ENCODE assay signal across 24 cellular contexts in genomic region chr2:117935954-117936353, GRCh38.
"Had no signal": no experiment of that assay in that cellular context is flagged by ENCODE, and none has a peak within 500 bp of the region (broad histone marks: within the 10 kb centered on the region; RNA-seq: fewer than 3 reads in every experiment).

No MANE protein-coding gene starts in this region.

- H3K9me3 ChIP-seq: esophagus muscularis mucosa, gastroesophageal sphincter, prostate gland, sigmoid colon, testis, transverse colon had no signal

- H3K27ac ChIP-seq: epithelial cell of prostate, esophagus muscularis mucosa, gastroesophageal sphincter, hepatocyte, parathyroid adenoma, prostate gland, sigmoid colon, skin epidermis, testis, transverse colon had no signal

- H3K27ac Mint-ChIP-seq: nephron; stimulated activated naive B cell treated with anti-CD40 and anti-IgM and Interleukin-4, amounts not matched to agents 10 μg/mL and 1 μg/mL and 100 μg/mL, for 72 hours; stimulated activated naive CD8-positive, alpha-beta T cell treated with anti-CD3 and anti-CD28 coated beads, Interleukin-15, amount 100 ng/mL, for 72 hours had no signal

- H3K9me3 Mint-ChIP-seq: nephron; stimulated activated naive B cell treated with anti-CD40 and anti-IgM and Interleukin-4, amounts not matched to agents 10 μg/mL and 1 μg/mL and 100 μg/mL, for 72 hours; stimulated activated naive CD8-positive, alpha-beta T cell treated with anti-CD3 and anti-CD28 coated beads, Interleukin-15, amount 100 ng/mL, for 72 hours had no signal

- H2AFZ ChIP-seq: hepatocyte, parathyroid adenoma had no signal

- ATAC-seq: gastroesophageal sphincter; left lobe of liver; stimulated activated naive B cell treated with anti-CD40 and anti-IgM and Interleukin-4, amounts not matched to agents 10 μg/mL and 1 μg/mL and 100 μg/mL, for 72 hours; stimulated activated naive CD8-positive, alpha-beta T cell treated with anti-CD3 and anti-CD28 coated beads, Interleukin-15, amount 100 ng/mL, for 72 hours had no signal

- H3K27me3 ChIP-seq: esophagus muscularis mucosa, gastroesophageal sphincter, hepatocyte, sigmoid colon, testis, transverse colon had no signal

- DNase-seq: central memory CD4-positive, alpha-beta T cell; cortex of kidney; effector memory CD4-positive, alpha-beta T cell; kidney glomerular epithelial cell; mesendoderm; naive B cell; retina; sigmoid colon; stimulated activated CD4-positive, alpha-beta T cell treated with anti-CD3 and anti-CD28 coated beads, Interleukin-2, amount 100 ng/mL, for 24 hours; stimulated activated CD4-positive, alpha-beta T cell treated with anti-CD3 and anti-CD28 coated beads, Interleukin-4, amount 100 ng/mL, for 4 hours; stimulated activated naive B cell treated with anti-CD40 and anti-IgM and Interleukin-4, amounts not matched to agents 10 μg/mL and 1 μg/mL and 100 μg/mL, for 72 hours; stimulated activated naive CD8-positive, alpha-beta T cell treated with anti-CD3 and anti-CD28 coated beads, Interleukin-15, amount 100 ng/mL, for 72 hours; testis; transverse colon had no signal

- H3K27me3 Mint-ChIP-seq: naive B cell; stimulated activated naive B cell treated with anti-CD40 and anti-IgM and Interleukin-4, amounts not matched to agents 10 μg/mL and 1 μg/mL and 100 μg/mL, for 72 hours; stimulated activated naive CD8-positive, alpha-beta T cell treated with anti-CD3 and anti-CD28 coated beads, Interleukin-15, amount 100 ng/mL, for 72 hours had no signal

- H3K4me3 Mint-ChIP-seq: naive B cell; nephron; stimulated activated naive B cell treated with anti-CD40 and anti-IgM and Interleukin-4, amounts not matched to agents 10 μg/mL and 1 μg/mL and 100 μg/mL, for 72 hours; stimulated activated naive CD8-positive, alpha-beta T cell treated with anti-CD3 and anti-CD28 coated beads, Interleukin-15, amount 100 ng/mL, for 72 hours had no signal

- H3K79me2 ChIP-seq: hepatocyte, parathyroid adenoma had no signal

- H3K4me2 ChIP-seq: hepatocyte had no signal

- H3K4me1 ChIP-seq: gastroesophageal sphincter, parathyroid adenoma, prostate gland, sigmoid colon, transverse colon had no signal

- H3K4me3 ChIP-seq: esophagus muscularis mucosa, gastroesophageal sphincter, hepatocyte, lung, prostate gland, sigmoid colon, skin epidermis, testis, transverse colon had no signal

- H3K9ac ChIP-seq: parathyroid adenoma had no signal

- H3K4me1 Mint-ChIP-seq: naive B cell; nephron; stimulated activated naive B cell treated with anti-CD40 and anti-IgM and Interleukin-4, amounts not matched to agents 10 μg/mL and 1 μg/mL and 100 μg/mL, for 72 hours; stimulated activated naive CD8-positive, alpha-beta T cell treated with anti-CD3 and anti-CD28 coated beads, Interleukin-15, amount 100 ng/mL, for 72 hours had no signal
